22 cellular contexts compared by ENCODE assay signal in genomic region chr13:34720618-34721017, GRCh38.
DNase-seq lines count a peak whose midpoint lies in the region; ATAC-seq, FAIRE-seq and TF ChIP-seq lines count a peak whose summit lies in the region.
"Had no signal": no experiment of that assay in that cellular context is flagged by ENCODE, and none has a peak within 500 bp of the region (broad histone marks: within the 10 kb centered on the region; RNA-seq: fewer than 3 reads in every experiment).

No MANE protein-coding gene starts in this region.

- CTCF ChIA-PET in activated CD4-positive, alpha-beta T cell treated with anti-CD3 and anti-CD28 coated beads for 36 hours (lab: Charles Lee): no interaction called here

- H3K4me3 ChIP-seq in bronchial epithelial cell (ENCODE audit: low read depth, low read length): no peak overlapping the region
- H3K4me3 ChIP-seq in retinal pigment epithelial cell (ENCODE audit: low read length): no peak overlapping the region
- no peak overlapping the region for H3K4me3 ChIP-seq in ascending aorta
- H3K4me3 ChIP-seq: BLaER1, GM23248, K562 had no signal

- intact Hi-C loops in activated CD4-positive, alpha-beta T cell treated with anti-CD3 and anti-CD28 coated beads for 36 hours (cut with DNase I, micrococcal nuclease): no loop called here
- intact Hi-C loops in ascending aorta (cut with DNase I): no loop called here

- no peaks in the 10 kb centered on the region for H3K4me1 ChIP-seq in ascending aorta

- no peak for FAIRE-seq in bronchial epithelial cell (lab: Jason Lieb, UNC)
- FAIRE-seq: GM12892, GM18507, K562 had no signal

- no peaks in the 10 kb centered on the region for H3K36me3 Mint-ChIP-seq in activated CD4-positive, alpha-beta T cell treated with anti-CD3 and anti-CD28 coated beads for 36 hours (ENCODE audit: low read depth)
- no peaks in the 10 kb centered on the region for H3K36me3 Mint-ChIP-seq in HFFc6 (ENCODE audit: low read depth)
- H3K36me3 Mint-ChIP-seq: CD14-positive monocyte; CD4-positive, alpha-beta memory T cell had no signal

- H3K27ac ChIP-seq in ascending aorta: no peak overlapping the region
- H3K27ac ChIP-seq: BLaER1, GM23248, HL-60 had no signal

- H3K27me3 ChIP-seq in bronchial epithelial cell (ENCODE audit: control insufficient read depth, insufficient read depth, low read length) (no peaks in the 10 kb centered on the region), ascending aorta (no peaks in the 10 kb centered on the region)
- H3K27me3 ChIP-seq: BLaER1 had no signal

- H3K9me3 Mint-ChIP-seq in activated CD4-positive, alpha-beta T cell treated with anti-CD3 and anti-CD28 coated beads for 36 hours (ENCODE audit: low read depth): no peaks in the 10 kb centered on the region
- no peaks in the 10 kb centered on the region; the same call in 1 of the 2 replicates for H3K9me3 Mint-ChIP-seq in HFFc6

- DNase-seq in activated CD4-positive, alpha-beta T cell treated with anti-CD3 and anti-CD28 coated beads for 36 hours: no peak
- no peak for DNase-seq in activated CD4-positive, alpha-beta T cell treated with anti-CD3 and anti-CD28 coated beads for 4 hours
- DNase-seq in HFFc6: peak; percentile 2
- DNase-seq in bronchial epithelial cell (ENCODE audit: low read depth): peak; percentile 46
- peak; percentile 61 for DNase-seq in retinal pigment epithelial cell (ENCODE audit: low read depth)
- no peak for DNase-seq in inferior parietal cortex (ENCODE audit: extremely low spot score)
- no peak for DNase-seq in ascending aorta (ENCODE audit: low spot score in 2 of 2)
- DNase-seq: 8988T; CD4-positive, alpha-beta memory T cell; DMS153; DMS79; GDM1; GM23248; HCEC 1CT; IMR-90 had no signal

- no peak overlapping the region for H3K4me3 Mint-ChIP-seq in activated CD4-positive, alpha-beta T cell treated with anti-CD3 and anti-CD28 coated beads for 36 hours
- H3K4me3 Mint-ChIP-seq in HFFc6: no peak overlapping the region
- H3K4me3 Mint-ChIP-seq: CD14-positive monocyte; CD4-positive, alpha-beta memory T cell had no signal

- H3K9me3 ChIP-seq in ascending aorta: no peaks in the 10 kb centered on the region

- no peak overlapping the region for H3K27ac Mint-ChIP-seq in activated CD4-positive, alpha-beta T cell treated with anti-CD3 and anti-CD28 coated beads for 36 hours
- H3K27ac Mint-ChIP-seq in HFFc6: no peak overlapping the region
- H3K27ac Mint-ChIP-seq: CD14-positive monocyte; CD4-positive, alpha-beta memory T cell had no signal

- TF ChIP-seq CTCF in HFFc6 (IDR thresholded peaks at IDR 0.05) (no peak), bronchial epithelial cell (IDR thresholded peaks at IDR 0.05; ENCODE audit: insufficient read depth, low read length, severe bottlenecking) (no peak), retinal pigment epithelial cell (conservative IDR thresholded peaks at IDR 0.05; ENCODE audit: low read depth, low read length) (no peak), ascending aorta (IDR thresholded peaks at IDR 0.05) (no peak)

- H3K4me1 Mint-ChIP-seq in activated CD4-positive, alpha-beta T cell treated with anti-CD3 and anti-CD28 coated beads for 36 hours: no peaks in the 10 kb centered on the region
- H3K4me1 Mint-ChIP-seq in HFFc6 (ENCODE audit: low read depth): no peaks in the 10 kb centered on the region; the same call in 1 of the 2 replicates
- H3K4me1 Mint-ChIP-seq: CD14-positive monocyte; CD4-positive, alpha-beta memory T cell had no signal

- no peaks in the 10 kb centered on the region for H3K27me3 Mint-ChIP-seq in activated CD4-positive, alpha-beta T cell treated with anti-CD3 and anti-CD28 coated beads for 36 hours
- H3K27me3 Mint-ChIP-seq in HFFc6 (ENCODE audit: insufficient read depth): no peaks in the 10 kb centered on the region; the same call in none of the 2 replicates
- H3K27me3 Mint-ChIP-seq: CD4-positive, alpha-beta memory T cell had no signal

- H3K36me3 ChIP-seq in bronchial epithelial cell (ENCODE audit: control insufficient read depth, insufficient read depth, low read length) (no peaks in the 10 kb centered on the region), ascending aorta (no peaks in the 10 kb centered on the region)
- H3K36me3 ChIP-seq: BLaER1 had no signal

- POLR2A ChIA-PET in activated CD4-positive, alpha-beta T cell treated with anti-CD3 and anti-CD28 coated beads for 36 hours (lab: Charles Lee): no interaction called here

- ATAC-seq in activated CD4-positive, alpha-beta T cell treated with anti-CD3 and anti-CD28 coated beads for 36 hours: peak; percentile 42
- ATAC-seq in GM18858 (IDR thresholded peaks at IDR 0.05; ENCODE audit: unreplicated experiment): no peak
- ATAC-seq: K562 had no signal

Comparison
In these comparisons a context has a peak if more than half of its experiments do, and no peak if none do; other contexts are left out.
1. DNase-seq: peak in HFFc6 (single experiment), bronchial epithelial cell (single experiment) and retinal pigment epithelial cell (single experiment); none in activated CD4-positive, alpha-beta T cell treated with anti-CD3 and anti-CD28 coated beads for 36 hours (single experiment), activated CD4-positive, alpha-beta T cell treated with anti-CD3 and anti-CD28 coated beads for 4 hours (0 of 2), inferior parietal cortex (single experiment) and ascending aorta (0 of 2).